Comparison of ENCODE assay signal across 1 cellular context in genomic region chr20:33945391-33946079, GRCh38.
A peak's percentile ranks its signal among the peaks of the same experiment; 100 is the strongest.
TF ChIP-seq lines count a peak whose summit lies in the region.

No MANE protein-coding gene starts in this region.

TF ChIP-seq in K562, 482 proteins besides CTCF, POLR2A, EP300 and RAD21 (continued from another document):
- TF ChIP-seq HES1 (IDR thresholded peaks at IDR 0.05; ENCODE audit: low read depth), result no peak
- TF ChIP-seq CEBPG (CRISPR knock-in tag; IDR thresholded peaks at IDR 0.05), result peak; percentile 36; the same call in 1 of the 2 replicates
- peak in 1 of 2 experiments; percentile 94; a peak in 2 of 4 replicates for TF ChIP-seq CEBPG (tag; conservative IDR thresholded peaks at IDR 0.05 in 1 of 2, IDR thresholded peaks at IDR 0.05 in 1 of 2)
- TF ChIP-seq ZNF316 (IDR thresholded peaks at IDR 0.05), result 0 out of 2 replicates have a peak, but pooled peaks have one; percentile 17
- TF ChIP-seq ATF3 (IDR thresholded peaks at IDR 0.05), result peak; percentile 76
- TF ChIP-seq ATF3 (CRISPR knock-in tag; conservative IDR thresholded peaks at IDR 0.05), result no peak
- no peak for TF ChIP-seq POLR2AphosphoS2 (IDR thresholded peaks at IDR 0.05; ENCODE audit: low read length)
- no peak for TF ChIP-seq MCM5 (IDR thresholded peaks at IDR 0.05; ENCODE audit: low read depth)
- no peak for TF ChIP-seq ZNF586 (CRISPR knock-in tag; conservative IDR thresholded peaks at IDR 0.05)
- 0 out of 2 replicates have a peak, but pooled peaks have one; percentile 18 for TF ChIP-seq CEBPB (tag; IDR thresholded peaks at IDR 0.05)
TF ChIP-seq in K562: peak in this region for 4.
